In the genomic region with DNA sequence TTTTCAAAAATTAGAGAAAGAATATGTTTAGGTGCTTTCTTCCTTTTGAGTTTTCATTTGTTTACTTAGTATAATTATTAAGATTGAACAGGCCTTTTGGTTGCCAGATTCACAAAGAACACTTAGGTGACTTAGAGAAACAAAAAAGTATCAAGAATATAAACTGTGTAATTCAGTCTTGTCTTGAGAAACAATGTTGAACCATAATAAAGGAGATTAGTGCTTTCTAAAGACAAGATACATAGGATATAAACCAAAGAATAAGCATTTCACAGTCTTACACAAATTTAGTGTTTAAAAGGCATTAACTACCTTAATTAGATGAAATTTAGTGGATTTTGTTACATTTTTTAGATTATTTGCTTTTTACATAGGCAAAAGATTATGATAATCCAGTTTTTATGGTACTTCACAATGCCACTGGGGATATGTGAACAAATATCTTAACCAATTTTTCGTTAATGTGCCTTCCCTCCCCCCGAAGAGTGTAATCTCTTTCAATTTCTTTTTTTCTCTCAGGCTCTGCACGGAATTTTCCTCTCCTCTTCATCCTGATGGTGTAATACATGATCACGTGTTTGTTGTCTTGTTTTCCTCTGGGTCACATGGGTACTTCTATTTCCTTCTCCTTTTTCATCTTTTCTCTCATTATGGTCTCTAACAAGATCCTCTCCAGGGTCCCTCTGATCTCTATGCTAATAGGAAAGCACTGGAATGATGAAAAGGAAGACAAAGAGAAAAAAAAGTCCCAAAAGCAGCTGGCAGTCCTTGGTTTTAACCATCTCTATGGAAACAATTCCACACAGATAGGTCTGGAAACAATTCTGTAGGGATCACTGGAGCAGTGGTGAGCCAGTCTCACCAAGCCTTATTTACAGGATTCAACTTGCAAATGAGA, we compare ENCODE assay signal across 8 cellular contexts. TPM values are rescaled to one million over a fixed set of nuclear protein-coding genes. Genes with fewer than 3 reads are reported as not detected.
DNase-seq lines count a peak whose midpoint lies in the region; ATAC-seq and TF ChIP-seq lines count a peak whose summit lies in the region.

No MANE protein-coding gene starts in this region.

- TF ChIP-seq CTCF in cardiac fibroblast (IDR thresholded peaks at IDR 0.05; ENCODE audit: low read depth, low read length) (no peak), lower lobe of right lung (IDR thresholded peaks at IDR 0.05) (no peak)

- 19% methylated on average over 4 of the region's 4 CpGs for WGBS in urinary bladder

- no peaks in the 10 kb centered on the region for H3K9me3 ChIP-seq in lower lobe of right lung

- ATAC-seq in lower lobe of right lung, result no peak
- ATAC-seq in HG03097 (IDR thresholded peaks at IDR 0.05; ENCODE audit: low FRiP score, unreplicated experiment), result no peak

- no peaks in the 10 kb centered on the region for H3K27me3 ChIP-seq in lower lobe of right lung (ENCODE audit: low read depth)

- DNase-seq in 8988T, result peak; percentile 31
- peak; percentile 70 for DNase-seq in GM04503 (ENCODE audit: low read depth)
- peak; percentile 78 for DNase-seq in NOMO-1 treated with dmso at 0.1 percent for 144 hours (lab: John Stamatoyannopoulos, UW; ENCODE audit: unreplicated experiment)
- peak; percentile 82 to 83 for DNase-seq in cardiac fibroblast (ENCODE audit: low read depth in 2 of 2)
- DNase-seq in lower lobe of right lung, result no peak
- no peak for DNase-seq in HK-2 (ENCODE audit: unreplicated experiment)

- H3K27ac ChIP-seq in lower lobe of right lung (peak overlapping the region; percentile 80), urinary bladder (ENCODE audit: low read depth) (peak overlapping the region; percentile 41)

- intact Hi-C loops in lower lobe of right lung (cut with DNase I), result no loop called here

- peak overlapping the region in 1 of 2 donors; percentile 26 for H3K4me3 ChIP-seq in cardiac fibroblast (replicated peaks in 1 of 2; ENCODE audit: low read depth in 2 of 2, low read length in 2 of 2)
- peak overlapping the region; percentile 20 for H3K4me3 ChIP-seq in lower lobe of right lung
- H3K4me3 ChIP-seq in urinary bladder (ENCODE audit: low read depth, low read length), result no peak overlapping the region

- H3K36me3 ChIP-seq in lower lobe of right lung (no peaks in the 10 kb centered on the region), urinary bladder (ENCODE audit: insufficient read depth) (no peaks in the 10 kb centered on the region)

- H3K4me1 ChIP-seq in lower lobe of right lung, result peaks cover 28% of the 10 kb centered on the region
- no peaks in the 10 kb centered on the region for H3K4me1 ChIP-seq in urinary bladder (ENCODE audit: insufficient read depth)

RNA-seq across cellular contexts. Expression of gene HNRNPH3, which starts 3.7 kb away (rescaled TPM):
- total RNA-seq in lower lobe of right lung (117 TPM), urinary bladder (54.2 TPM)
- 209 TPM for polyA plus RNA-seq in urinary bladder

RNA-seq across cellular contexts. Expression of gene PBLD, which starts 4.6 kb away (rescaled TPM):
- 2.6 TPM for total RNA-seq in lower lobe of right lung
- total RNA-seq in urinary bladder, result 9.5 TPM
- 3.5 TPM for polyA plus RNA-seq in urinary bladder

Comparison
In these comparisons a context has a peak if more than half of its experiments do, and no peak if none do; other contexts are left out.
1. DNase-seq: peak in 8988T (single experiment), GM04503 (single experiment), NOMO-1 treated with dmso at 0.1 percent for 144 hours (single experiment) and cardiac fibroblast (2 of 2); none in lower lobe of right lung (single experiment) and HK-2 (single experiment).